ENCODE assay signal across 2 cellular contexts in the genomic region with DNA sequence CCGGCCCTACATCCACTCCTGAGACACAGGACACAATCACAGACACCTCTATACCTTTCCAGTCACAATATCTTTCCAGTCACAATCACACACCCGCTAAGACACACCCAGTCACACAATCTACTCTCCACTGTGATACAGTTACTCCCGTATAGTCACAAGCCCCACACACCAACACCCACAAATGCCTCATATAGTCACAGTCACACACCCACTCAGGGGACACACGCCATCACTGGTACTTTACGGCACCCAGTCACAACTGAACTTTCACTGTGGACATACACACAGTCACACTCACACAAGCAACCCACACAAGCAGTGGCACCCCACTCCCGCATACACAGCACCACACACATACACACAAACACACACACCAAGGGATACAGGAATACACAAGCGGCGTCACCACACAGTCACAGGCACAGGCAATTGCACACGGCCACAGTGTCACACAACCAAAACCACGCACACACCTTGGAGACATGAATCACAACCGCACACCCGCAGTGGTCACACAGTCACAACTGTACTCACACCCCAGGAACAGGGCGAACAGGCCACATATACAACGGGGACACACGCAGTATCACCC.
TF ChIP-seq lines count a peak whose summit lies in the region.

No MANE protein-coding gene starts in this region.

TF ChIP-seq in SK-N-SH, 30 proteins besides CTCF, POLR2A, EP300 and RAD21:
- TF ChIP-seq, protein P1, sequence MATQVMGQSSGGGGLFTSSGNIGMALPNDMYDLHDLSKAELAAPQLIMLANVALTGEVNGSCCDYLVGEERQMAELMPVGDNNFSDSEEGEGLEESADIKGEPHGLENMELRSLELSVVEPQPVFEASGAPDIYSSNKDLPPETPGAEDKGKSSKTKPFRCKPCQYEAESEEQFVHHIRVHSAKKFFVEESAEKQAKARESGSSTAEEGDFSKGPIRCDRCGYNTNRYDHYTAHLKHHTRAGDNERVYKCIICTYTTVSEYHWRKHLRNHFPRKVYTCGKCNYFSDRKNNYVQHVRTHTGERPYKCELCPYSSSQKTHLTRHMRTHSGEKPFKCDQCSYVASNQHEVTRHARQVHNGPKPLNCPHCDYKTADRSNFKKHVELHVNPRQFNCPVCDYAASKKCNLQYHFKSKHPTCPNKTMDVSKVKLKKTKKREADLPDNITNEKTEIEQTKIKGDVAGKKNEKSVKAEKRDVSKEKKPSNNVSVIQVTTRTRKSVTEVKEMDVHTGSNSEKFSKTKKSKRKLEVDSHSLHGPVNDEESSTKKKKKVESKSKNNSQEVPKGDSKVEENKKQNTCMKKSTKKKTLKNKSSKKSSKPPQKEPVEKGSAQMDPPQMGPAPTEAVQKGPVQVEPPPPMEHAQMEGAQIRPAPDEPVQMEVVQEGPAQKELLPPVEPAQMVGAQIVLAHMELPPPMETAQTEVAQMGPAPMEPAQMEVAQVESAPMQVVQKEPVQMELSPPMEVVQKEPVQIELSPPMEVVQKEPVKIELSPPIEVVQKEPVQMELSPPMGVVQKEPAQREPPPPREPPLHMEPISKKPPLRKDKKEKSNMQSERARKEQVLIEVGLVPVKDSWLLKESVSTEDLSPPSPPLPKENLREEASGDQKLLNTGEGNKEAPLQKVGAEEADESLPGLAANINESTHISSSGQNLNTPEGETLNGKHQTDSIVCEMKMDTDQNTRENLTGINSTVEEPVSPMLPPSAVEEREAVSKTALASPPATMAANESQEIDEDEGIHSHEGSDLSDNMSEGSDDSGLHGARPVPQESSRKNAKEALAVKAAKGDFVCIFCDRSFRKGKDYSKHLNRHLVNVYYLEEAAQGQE (IDR thresholded peaks at IDR 0.05; ENCODE audit: low read depth, low read length) = no peak
- TF ChIP-seq POLR2AphosphoS5 (IDR thresholded peaks at IDR 0.05; ENCODE audit: low read depth, low read length) = no peak
- TF ChIP-seq, protein P2, sequence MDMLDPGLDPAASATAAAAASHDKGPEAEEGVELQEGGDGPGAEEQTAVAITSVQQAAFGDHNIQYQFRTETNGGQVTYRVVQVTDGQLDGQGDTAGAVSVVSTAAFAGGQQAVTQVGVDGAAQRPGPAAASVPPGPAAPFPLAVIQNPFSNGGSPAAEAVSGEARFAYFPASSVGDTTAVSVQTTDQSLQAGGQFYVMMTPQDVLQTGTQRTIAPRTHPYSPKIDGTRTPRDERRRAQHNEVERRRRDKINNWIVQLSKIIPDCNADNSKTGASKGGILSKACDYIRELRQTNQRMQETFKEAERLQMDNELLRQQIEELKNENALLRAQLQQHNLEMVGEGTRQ (IDR thresholded peaks at IDR 0.05; ENCODE audit: borderline replicate concordance, low read depth, low read length) = no peak
- TF ChIP-seq RXRA (IDR thresholded peaks at IDR 0.05; ENCODE audit: borderline replicate concordance, low read depth) = no peak
- no peak for TF ChIP-seq MXI1 (IDR thresholded peaks at IDR 0.05; ENCODE audit: low read depth, low read length)
- no peak for TF ChIP-seq TAF1 (IDR thresholded peaks at IDR 0.05; ENCODE audit: borderline replicate concordance, low read depth, low read length)
- no peak for TF ChIP-seq TCF12 (IDR thresholded peaks at IDR 0.05)
- no peak for TF ChIP-seq GABPA (IDR thresholded peaks at IDR 0.05; ENCODE audit: low read depth)
- no peak for TF ChIP-seq TEAD4 (IDR thresholded peaks at IDR 0.05; ENCODE audit: borderline replicate concordance, insufficient read depth)

TF ChIP-seq in SK-N-SH treated with all-trans-retinoic acid at 6 μM for 48 hours, 23 proteins besides CTCF, POLR2A, EP300 and RAD21 (continued from another document):
- TF ChIP-seq, protein P3, sequence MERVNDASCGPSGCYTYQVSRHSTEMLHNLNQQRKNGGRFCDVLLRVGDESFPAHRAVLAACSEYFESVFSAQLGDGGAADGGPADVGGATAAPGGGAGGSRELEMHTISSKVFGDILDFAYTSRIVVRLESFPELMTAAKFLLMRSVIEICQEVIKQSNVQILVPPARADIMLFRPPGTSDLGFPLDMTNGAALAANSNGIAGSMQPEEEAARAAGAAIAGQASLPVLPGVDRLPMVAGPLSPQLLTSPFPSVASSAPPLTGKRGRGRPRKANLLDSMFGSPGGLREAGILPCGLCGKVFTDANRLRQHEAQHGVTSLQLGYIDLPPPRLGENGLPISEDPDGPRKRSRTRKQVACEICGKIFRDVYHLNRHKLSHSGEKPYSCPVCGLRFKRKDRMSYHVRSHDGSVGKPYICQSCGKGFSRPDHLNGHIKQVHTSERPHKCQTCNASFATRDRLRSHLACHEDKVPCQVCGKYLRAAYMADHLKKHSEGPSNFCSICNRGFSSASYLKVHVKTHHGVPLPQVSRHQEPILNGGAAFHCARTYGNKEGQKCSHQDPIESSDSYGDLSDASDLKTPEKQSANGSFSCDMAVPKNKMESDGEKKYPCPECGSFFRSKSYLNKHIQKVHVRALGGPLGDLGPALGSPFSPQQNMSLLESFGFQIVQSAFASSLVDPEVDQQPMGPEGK (CRISPR knock-in tag; IDR thresholded peaks at IDR 0.05; ENCODE audit: borderline replicate concordance) = no peak
